In the genomic region with DNA sequence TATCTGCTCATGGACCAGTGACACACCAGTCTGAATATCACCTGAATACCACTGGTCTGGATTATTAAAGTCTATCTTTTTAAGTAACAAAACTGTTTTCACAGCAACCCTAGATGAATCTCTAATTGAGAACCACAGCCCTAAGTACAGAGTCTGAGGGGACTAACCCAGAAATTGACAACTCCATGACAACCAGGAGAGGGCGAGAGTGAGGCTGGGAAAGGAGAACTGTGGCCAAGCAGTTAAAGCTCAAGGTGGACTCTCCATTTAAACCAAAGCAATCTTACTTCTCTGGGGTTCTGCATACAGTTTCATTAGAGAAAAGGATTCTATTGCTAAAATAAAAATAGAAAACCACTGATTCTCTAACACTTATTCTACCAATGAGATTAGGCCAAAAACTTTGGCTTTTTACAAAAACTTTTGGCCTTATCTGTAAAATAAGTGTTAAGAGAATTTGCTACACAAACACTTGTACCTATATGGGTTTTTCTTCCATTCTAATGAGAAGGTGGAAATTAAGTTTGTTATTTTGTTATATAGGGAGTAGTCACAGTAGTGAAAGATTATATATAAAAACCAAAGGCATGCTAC, we compare ENCODE assay signal across 8 cellular contexts. TPM values are rescaled to one million over a fixed set of nuclear protein-coding genes. Genes with fewer than 3 reads are reported as not detected.
DNase-seq lines count a peak whose midpoint lies in the region; ATAC-seq, FAIRE-seq and TF ChIP-seq lines count a peak whose summit lies in the region.

No MANE protein-coding gene starts in this region.

- H3K9me3 ChIP-seq in Caco-2, result no peaks in the 10 kb centered on the region

- FAIRE-seq in GM19239 (lab: Jason Lieb, UNC), result peak; percentile 95

- H3K27me3 ChIP-seq in Caco-2 (replicated peaks; ENCODE audit: control insufficient read depth, insufficient read depth, low read length), result no peaks in the 10 kb centered on the region

- CTCF ChIA-PET in Caco-2 (lab: Charles Lee), result interaction anchor here (0.7 to 1.4 kb wide), 4 partner anchors 9 to 323 kb away, joined by 3 to 5 read pairs (median 4); a partner anchor contains a TSS

- TF ChIP-seq CTCF in Caco-2 (IDR thresholded peaks at IDR 0.05; ENCODE audit: insufficient read depth in 1 of 2, low read depth in 1 of 2, low read length in 1 of 2, severe bottlenecking in 1 of 2, unreplicated experiment in 1 of 2), result peak in 1 of 2 experiments; percentile 73

- no peaks in the 10 kb centered on the region for H3K4me1 ChIP-seq in Caco-2

- BruUV-seq in Caco-2 (replicated peaks; lab: Mats Ljungman, UMichigan), result no TSS peak

- ATAC-seq in HG03159 (IDR thresholded peaks at IDR 0.05; ENCODE audit: unreplicated experiment), result peak; percentile 91

- no peaks in the 10 kb centered on the region for H3K36me3 Mint-ChIP-seq in Caco-2 (ENCODE audit: insufficient read depth, unreplicated experiment)

- POLR2A ChIA-PET in Caco-2 (lab: Charles Lee), result no interaction called here

- DNase-seq in Caco-2 (peak; percentile 49 to 64), GM19239 (ENCODE audit: insufficient read length, low spot score) (peak; percentile 23), NOMO-1 treated with dmso at 0.1 percent for 144 hours (lab: John Stamatoyannopoulos, UW; ENCODE audit: unreplicated experiment) (peak; percentile 60), activated T-cell treated with anti-CD3 and anti-CD28 coated beads for 48 hours (ENCODE audit: low read depth) (peak; percentile 35), globus pallidus (ENCODE audit: low spot score) (peak; percentile 16), skeletal muscle cell (ENCODE audit: low read depth) (peak; percentile 9), mesenteric fat pad (ENCODE audit: low spot score) (no peak)

- H3K4me1 Mint-ChIP-seq in Caco-2 (ENCODE audit: low read depth, unreplicated experiment), result no peaks in the 10 kb centered on the region

- H3K9me3 Mint-ChIP-seq in Caco-2 (ENCODE audit: unreplicated experiment), result no peaks in the 10 kb centered on the region

- no peak overlapping the region for H3K4me3 Mint-ChIP-seq in Caco-2 (ENCODE audit: unreplicated experiment)

- no peak overlapping the region for H3K27ac Mint-ChIP-seq in Caco-2 (ENCODE audit: unreplicated experiment)

- H3K4me3 ChIP-seq in Caco-2 (ENCODE audit: low read depth, low read length) (no peak overlapping the region), skeletal muscle cell (ENCODE audit: low read depth, low read length) (no peak overlapping the region)

- peaks cover 10% of the 10 kb centered on the region for H3K27me3 Mint-ChIP-seq in Caco-2 (ENCODE audit: insufficient read depth, unreplicated experiment)

- no peaks in the 10 kb centered on the region for H3K36me3 ChIP-seq in Caco-2 (ENCODE audit: control insufficient read depth, insufficient read depth, low read length)

- intact Hi-C loops in Caco-2 (cut with micrococcal nuclease; ENCODE audit: unreplicated experiment), result loop anchor here (1.0 to 5.0 kb wide), 5 partner anchors 45 to 324 kb away; a partner anchor contains a TSS

RNA-seq across cellular contexts. Expression of a gene that starts 11.4 kb away (rescaled TPM):
- 0.30 and 0.39 TPM in 2 replicates for total RNA-seq in Caco-2 (2022)
- 0.87 TPM for total RNA-seq in mesenteric fat pad
